In genomic region chr6:26537160-26537845, GRCh38 we compare ENCODE assay signal across 1 cellular context.
TF ChIP-seq lines count a peak whose summit lies in the region.

No MANE protein-coding gene starts in this region.

TF ChIP-seq in K562, 482 proteins besides CTCF, POLR2A, EP300 and RAD21 (continued from another document and continues in another):
- no peak for TF ChIP-seq RBM14 (IDR thresholded peaks at IDR 0.05; ENCODE audit: borderline replicate concordance, insufficient read depth, low read depth, low read length)
- TF ChIP-seq, protein P1, sequence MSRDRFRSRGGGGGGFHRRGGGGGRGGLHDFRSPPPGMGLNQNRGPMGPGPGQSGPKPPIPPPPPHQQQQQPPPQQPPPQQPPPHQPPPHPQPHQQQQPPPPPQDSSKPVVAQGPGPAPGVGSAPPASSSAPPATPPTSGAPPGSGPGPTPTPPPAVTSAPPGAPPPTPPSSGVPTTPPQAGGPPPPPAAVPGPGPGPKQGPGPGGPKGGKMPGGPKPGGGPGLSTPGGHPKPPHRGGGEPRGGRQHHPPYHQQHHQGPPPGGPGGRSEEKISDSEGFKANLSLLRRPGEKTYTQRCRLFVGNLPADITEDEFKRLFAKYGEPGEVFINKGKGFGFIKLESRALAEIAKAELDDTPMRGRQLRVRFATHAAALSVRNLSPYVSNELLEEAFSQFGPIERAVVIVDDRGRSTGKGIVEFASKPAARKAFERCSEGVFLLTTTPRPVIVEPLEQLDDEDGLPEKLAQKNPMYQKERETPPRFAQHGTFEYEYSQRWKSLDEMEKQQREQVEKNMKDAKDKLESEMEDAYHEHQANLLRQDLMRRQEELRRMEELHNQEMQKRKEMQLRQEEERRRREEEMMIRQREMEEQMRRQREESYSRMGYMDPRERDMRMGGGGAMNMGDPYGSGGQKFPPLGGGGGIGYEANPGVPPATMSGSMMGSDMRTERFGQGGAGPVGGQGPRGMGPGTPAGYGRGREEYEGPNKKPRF (IDR thresholded peaks at IDR 0.05; ENCODE audit: low read depth, low read length), result no peak
- TF ChIP-seq NCOA1 (IDR thresholded peaks at IDR 0.05; ENCODE audit: low read depth), result peak; percentile 66; the same call in 1 of the 2 replicates
- TF ChIP-seq ZNF79 (CRISPR knock-in tag; IDR thresholded peaks at IDR 0.05; ENCODE audit: low read depth), result no peak
- peak; percentile 94 for TF ChIP-seq LCOR (CRISPR knock-in tag; IDR thresholded peaks at IDR 0.05)
- no peak for TF ChIP-seq SIX5 (IDR thresholded peaks at IDR 0.05; ENCODE audit: borderline replicate concordance in 1 of 2, insufficient read depth in 1 of 2, low read depth in 1 of 2, low read length in 2 of 2)
- TF ChIP-seq EHMT2 (IDR thresholded peaks at IDR 0.05), result 0 out of 2 replicates have a peak, but pooled peaks have one; percentile 16
- TF ChIP-seq MCM2 (IDR thresholded peaks at IDR 0.05; ENCODE audit: low read depth), result no peak
- TF ChIP-seq, protein P2, sequence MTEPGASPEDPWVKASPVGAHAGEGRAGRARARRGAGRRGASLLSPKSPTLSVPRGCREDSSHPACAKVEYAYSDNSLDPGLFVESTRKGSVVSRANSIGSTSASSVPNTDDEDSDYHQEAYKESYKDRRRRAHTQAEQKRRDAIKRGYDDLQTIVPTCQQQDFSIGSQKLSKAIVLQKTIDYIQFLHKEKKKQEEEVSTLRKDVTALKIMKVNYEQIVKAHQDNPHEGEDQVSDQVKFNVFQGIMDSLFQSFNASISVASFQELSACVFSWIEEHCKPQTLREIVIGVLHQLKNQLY (CRISPR knock-in tag; conservative IDR thresholded peaks at IDR 0.05), result no peak
- TF ChIP-seq CREB5 (CRISPR knock-in tag; IDR thresholded peaks at IDR 0.05), result no peak
- TF ChIP-seq CLOCK (CRISPR knock-in tag; IDR thresholded peaks at IDR 0.05; ENCODE audit: borderline replicate concordance), result no peak
- TF ChIP-seq NCOA6 (IDR thresholded peaks at IDR 0.05), result no peak
- TF ChIP-seq ZNF583 (CRISPR knock-in tag; IDR thresholded peaks at IDR 0.05), result 0 out of 2 replicates have a peak, but pooled peaks have one; percentile 54
- TF ChIP-seq HMGN3 (IDR thresholded peaks at IDR 0.05; ENCODE audit: borderline replicate concordance, extremely low read depth, insufficient read length, low read depth, low read length), result no peak
- no peak for TF ChIP-seq ZNF282 (CRISPR knock-in tag; IDR thresholded peaks at IDR 0.05)
- TF ChIP-seq ETV1 (tag; conservative IDR thresholded peaks at IDR 0.05; ENCODE audit: low read depth), result 0 out of 2 replicates have a peak, but pooled peaks have one; percentile 32
- no peak for TF ChIP-seq EZH2 (IDR thresholded peaks at IDR 0.05; ENCODE audit: borderline replicate concordance, low read depth, low read length)
- TF ChIP-seq ARNT (IDR thresholded peaks at IDR 0.05), result peak in 1 of 2 experiments; percentile 91; a peak in 3 of 4 replicates
- TF ChIP-seq, protein P3, sequence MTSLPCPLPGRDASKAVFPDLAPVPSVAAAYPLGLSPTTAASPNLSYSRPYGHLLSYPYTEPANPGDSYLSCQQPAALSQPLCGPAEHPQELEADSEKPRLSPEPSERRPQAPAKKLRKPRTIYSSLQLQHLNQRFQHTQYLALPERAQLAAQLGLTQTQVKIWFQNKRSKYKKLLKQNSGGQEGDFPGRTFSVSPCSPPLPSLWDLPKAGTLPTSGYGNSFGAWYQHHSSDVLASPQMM (CRISPR knock-in tag; IDR thresholded peaks at IDR 0.05), result no peak
- peak; percentile 63; the same call in 1 of the 2 replicates for TF ChIP-seq ZBTB33 (CRISPR knock-in tag; IDR thresholded peaks at IDR 0.05)
- TF ChIP-seq KDM5B (IDR thresholded peaks at IDR 0.05; ENCODE audit: insufficient replicate concordance, low read depth, low read length), result peak; percentile 4
- no peak; the same call in none of the 2 replicates for TF ChIP-seq GTF2E2 (tag; IDR thresholded peaks at IDR 0.05)
- TF ChIP-seq SRSF9 (IDR thresholded peaks at IDR 0.05; ENCODE audit: borderline replicate concordance, low read depth, low read length), result no peak
- 0 out of 2 replicates have a peak, but pooled peaks have one; percentile 62 for TF ChIP-seq ZNF76 (CRISPR knock-in tag; IDR thresholded peaks at IDR 0.05; ENCODE audit: borderline replicate concordance)
- TF ChIP-seq FOXP4 (CRISPR knock-in tag; IDR thresholded peaks at IDR 0.05; ENCODE audit: borderline replicate concordance), result no peak
- peak in 1 of 2 experiments; percentile 76; a peak in 1 of 4 replicates for TF ChIP-seq BCLAF1 (IDR thresholded peaks at IDR 0.05; ENCODE audit: borderline replicate concordance in 1 of 2, control insufficient read depth in 1 of 2, low read depth in 2 of 2, low read length in 1 of 2)
- no peak for TF ChIP-seq MEF2D (tag; conservative IDR thresholded peaks at IDR 0.05; ENCODE audit: low read depth)
- peak; percentile 54; the same call in 1 of the 2 replicates for TF ChIP-seq KLF13 (tag; IDR thresholded peaks at IDR 0.05; ENCODE audit: borderline replicate concordance, low read depth)
- TF ChIP-seq, protein P4, sequence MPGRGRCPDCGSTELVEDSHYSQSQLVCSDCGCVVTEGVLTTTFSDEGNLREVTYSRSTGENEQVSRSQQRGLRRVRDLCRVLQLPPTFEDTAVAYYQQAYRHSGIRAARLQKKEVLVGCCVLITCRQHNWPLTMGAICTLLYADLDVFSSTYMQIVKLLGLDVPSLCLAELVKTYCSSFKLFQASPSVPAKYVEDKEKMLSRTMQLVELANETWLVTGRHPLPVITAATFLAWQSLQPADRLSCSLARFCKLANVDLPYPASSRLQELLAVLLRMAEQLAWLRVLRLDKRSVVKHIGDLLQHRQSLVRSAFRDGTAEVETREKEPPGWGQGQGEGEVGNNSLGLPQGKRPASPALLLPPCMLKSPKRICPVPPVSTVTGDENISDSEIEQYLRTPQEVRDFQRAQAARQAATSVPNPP (IDR thresholded peaks at IDR 0.05; ENCODE audit: borderline replicate concordance, insufficient read depth, insufficient read length), result no peak
- no peak for TF ChIP-seq E2F3 (CRISPR knock-in tag; IDR thresholded peaks at IDR 0.05)
- TF ChIP-seq ZNF184 (CRISPR knock-in tag; IDR thresholded peaks at IDR 0.05), result no peak
- peak; percentile 99 for TF ChIP-seq TBP (optimal IDR thresholded peaks at IDR 0.05; ENCODE audit: low read depth, low read length)
- peak; percentile 62 for TF ChIP-seq MXD1 (CRISPR knock-in tag; IDR thresholded peaks at IDR 0.05; ENCODE audit: borderline replicate concordance, poor library complexity, severe bottlenecking)
- TF ChIP-seq ZNF695 (CRISPR knock-in tag; IDR thresholded peaks at IDR 0.05), result no peak
- TF ChIP-seq PRMT5 (CRISPR knock-in tag; IDR thresholded peaks at IDR 0.05), result no peak
- peak; percentile 79 for TF ChIP-seq GATAD2B (IDR thresholded peaks at IDR 0.05; ENCODE audit: borderline replicate concordance)
- peak; percentile 89 for TF ChIP-seq TFAP4 (CRISPR knock-in tag; IDR thresholded peaks at IDR 0.05; ENCODE audit: borderline replicate concordance)
- peak; percentile 50; the same call in 1 of the 2 replicates for TF ChIP-seq NR1H2 (CRISPR knock-in tag; IDR thresholded peaks at IDR 0.05)
- TF ChIP-seq DACH1 (IDR thresholded peaks at IDR 0.05; ENCODE audit: partially characterized antibody), result peak; percentile 80
- TF ChIP-seq BCL6 (CRISPR knock-in tag; IDR thresholded peaks at IDR 0.05), result no peak; the same call in 1 of the 2 replicates
